11 cellular contexts compared by ENCODE assay signal in genomic region chr12:57479043-57479375, GRCh38. TPM values are rescaled to one million over a fixed set of nuclear protein-coding genes. Genes with fewer than 3 reads are reported as not detected.
DNase-seq lines count a peak whose midpoint lies in the region; FAIRE-seq and TF ChIP-seq lines count a peak whose summit lies in the region.
"Had no signal": no experiment of that assay in that cellular context is flagged by ENCODE, and none has a peak within 500 bp of the region (broad histone marks: within the 10 kb centered on the region; RNA-seq: fewer than 3 reads in every experiment).

No MANE protein-coding gene starts in this region.

- no peak overlapping the region for H3K56ac ChIP-seq in H1 (replicated peaks; ENCODE audit: insufficient read length, low read depth, low read length)

- intact Hi-C loops in spleen (cut with DNase I; ENCODE audit: low total_unique reads), result no loop called here

- H3K79me2 ChIP-seq in H1 (ENCODE audit: control insufficient read depth in 1 of 2, insufficient read depth in 2 of 2, low read length in 2 of 2), result no peaks in the 10 kb centered on the region

- H3K36me3 ChIP-seq in Peyer's patch (peaks cover 0 to 5% (median 0%) of the 10 kb centered on the region in 3 donors), H1 (ENCODE audit: control insufficient read depth in 2 of 4, insufficient read depth in 4 of 4, low read length in 3 of 4) (no peaks in the 10 kb centered on the region), spleen (peaks cover 0 to 23% (median 17%) of the 10 kb centered on the region in 6 donors), HAP-1 (replicated peaks) (no peaks in the 10 kb centered on the region)

- DNase-seq in GM10248 (ENCODE audit: extremely low spot score), result no peak
- DNase-seq in Peyer's patch, result peak in 1 of 3 donors; percentile 30
- no peak for DNase-seq in H1 (ENCODE audit: low read depth in 1 of 2, low spot score in 2 of 2)
- DNase-seq in spleen, result peak; percentile 83
- no peak for DNase-seq in stimulated activated CD4-positive, alpha-beta T cell treated with anti-CD3 and anti-CD28 coated beads, Interleukin-4, amount 100 ng/mL, for 1 hour
- DNase-seq in HAP-1 (ENCODE audit: low spot score in 2 of 2), result no peak
- no peak for DNase-seq in NCI-H2196 treated with DMSO at 0.1 percent for 48 hours (lab: John Stamatoyannopoulos, UW; ENCODE audit: unreplicated experiment)
- DNase-seq: DMS79, SHP77 treated with DMSO at 0.1 percent for 48 hours had no signal

- H4K5ac ChIP-seq in H1 (ENCODE audit: insufficient read length, low read depth, low read length), result no peak overlapping the region

- H2BK120ac ChIP-seq in H1 (replicated peaks; ENCODE audit: low read depth, low read length), result no peak overlapping the region

- TF ChIP-seq CTCF in GM10248 (IDR thresholded peaks at IDR 0.05; ENCODE audit: control extremely low read depth, extremely low read depth, low read depth, missing control alignments) (peak; percentile 7), Peyer's patch (IDR thresholded peaks at IDR 0.05) (no peak), H1 (IDR thresholded peaks at IDR 0.05; ENCODE audit: control extremely low read depth in 1 of 3, insufficient read depth in 1 of 3, low read depth in 1 of 3, low read length in 3 of 3) (no peak), spleen (IDR thresholded peaks at IDR 0.05 in 8 of 11, conservative IDR thresholded peaks at IDR 0.05 in 3 of 11) (no peak)

- no peak overlapping the region for H3K23ac ChIP-seq in H1 (ENCODE audit: insufficient read length)

- no peak overlapping the region for H4K8ac ChIP-seq in H1 (ENCODE audit: extremely low read depth, insufficient read depth, low read length)

- H3K27ac ChIP-seq in Peyer's patch (peak overlapping the region; percentile 78 to 95 (median 84)), H1 (ENCODE audit: low read depth, low read length) (no peak overlapping the region), spleen (peak overlapping the region; percentile 87 to 96 (median 93))

- no peak overlapping the region for H3K4me2 ChIP-seq in H1 (ENCODE audit: insufficient read depth in 1 of 2, low read depth in 2 of 2, low read length in 2 of 2)

- no peak overlapping the region for H2AK5ac ChIP-seq in H1 (ENCODE audit: low read depth, low read length)

- POLR2A ChIA-PET in GM10248 (lab: Yijun Ruan, JAX), result interaction anchor here (2.1 kb wide), 1 partner anchor 20 kb away, joined by 5 read pairs; the partner anchor contains the start of gene GLI1
- POLR2A ChIA-PET in H1 (lab: Charles Lee; ENCODE audit: partially characterized antibody), result no interaction called here

- H3K18ac ChIP-seq in H1 (ENCODE audit: extremely low read depth, low read length), result no peak overlapping the region

- no peak overlapping the region for H3K9ac ChIP-seq in H1 (replicated peaks in 1 of 4; ENCODE audit: extremely low read depth in 1 of 4, low read depth in 3 of 4, low read length in 3 of 4)

- no peak for TF ChIP-seq RAD21 in H1 (IDR thresholded peaks at IDR 0.05 in 1 of 2, conservative IDR thresholded peaks at IDR 0.05 in 1 of 2; ENCODE audit: low read depth in 2 of 2, low read length in 2 of 2)

- in situ Hi-C loops in HAP-1 (cut with MboI; ENCODE audit: low sequenced_read_pairs), result no loop called here

- H2BK20ac ChIP-seq in H1 (ENCODE audit: low read length), result no peak overlapping the region

- H3K9me3 ChIP-seq in Peyer's patch (no peaks in the 10 kb centered on the region), H1 (ENCODE audit: insufficient read depth in 2 of 2, low read depth in 1 of 2, low read length in 1 of 2) (no peaks in the 10 kb centered on the region), spleen (no peaks in the 10 kb centered on the region), HAP-1 (no peaks in the 10 kb centered on the region)

- H3K4ac ChIP-seq in H1 (replicated peaks; ENCODE audit: insufficient read length, low read depth, low read length), result no peak overlapping the region

- 87% methylated on average over 10 of the region's 10 CpGs; no CpG with 5 or more reads in 1 of the 2 experiments for WGBS in H1 (ENCODE audit: extremely low coverage in 1 of 2, insufficient coverage in 1 of 2, insufficient read length in 1 of 2, insufficient replicate concordance in 2 of 2, low coverage in 1 of 2, low lambda C conversion rate in 2 of 2, missing lambda C conversion rate in 1 of 2), 2 experiments
- WGBS in spleen, 5 donors, result 70 to 85% (median 74%) methylated on average over 10 of the region's 10 CpGs

- H4K20me1 ChIP-seq in H1 (replicated peaks in 1 of 2; ENCODE audit: control insufficient read depth in 1 of 2, insufficient read depth in 2 of 2, low read length in 2 of 2), result peaks cover 0 to 1% of the 10 kb centered on the region in 2 experiments

- peaks cover 8% of the 10 kb centered on the region; the same call in 1 of the 2 replicates for H3K23me2 ChIP-seq in H1 (ENCODE audit: low read depth, low read length)

- H2AFZ ChIP-seq in H1 (ENCODE audit: low read length), result no peak overlapping the region

- no peaks in the 10 kb centered on the region for H3K79me1 ChIP-seq in H1 (ENCODE audit: low read depth, low read length)

- peaks cover 4 to 36% (median 22%) of the 10 kb centered on the region in 4 donors for H3K4me1 ChIP-seq in Peyer's patch
- H3K4me1 ChIP-seq in H1 (replicated peaks in 1 of 4; ENCODE audit: control insufficient read depth in 3 of 4, insufficient read depth in 4 of 4, low read length in 3 of 4), result peaks cover 0 to 25% (median 11%) of the 10 kb centered on the region in 4 experiments; a peak in 6 of 7 replicates
- peaks cover 31 to 97% (median 71%) of the 10 kb centered on the region in 6 donors for H3K4me1 ChIP-seq in spleen
- H3K4me1 ChIP-seq in HAP-1, result no peaks in the 10 kb centered on the region

- H2BK12ac ChIP-seq in H1 (ENCODE audit: low read depth, low read length), result peak overlapping the region; percentile 4; the same call in 1 of the 2 replicates

- H3K27me3 ChIP-seq in Peyer's patch (peaks cover 0 to 11% of the 10 kb centered on the region in 2 donors), H1 (replicated peaks in 1 of 4; ENCODE audit: control insufficient read depth in 3 of 4, extremely low read depth in 1 of 4, insufficient read depth in 3 of 4, low read length in 3 of 4) (peaks cover 20 to 35% (median 33%) of the 10 kb centered on the region in 4 experiments), spleen (replicated peaks in 1 of 7) (peaks cover 0 to 18% (median 0%) of the 10 kb centered on the region in 7 donors), HAP-1 (ENCODE audit: low read depth) (peaks cover 70% of the 10 kb centered on the region)

- no peak for TF ChIP-seq EP300 in H1 (IDR thresholded peaks at IDR 0.05; ENCODE audit: borderline replicate concordance in 1 of 2, low read depth in 2 of 2, low read length in 2 of 2)

- no peak overlapping the region for H2BK15ac ChIP-seq in H1 (ENCODE audit: low read length)

- no peak overlapping the region for H2BK5ac ChIP-seq in H1 (ENCODE audit: low read depth, low read length)

- CTCF ChIA-PET in GM10248 (lab: Yijun Ruan, JAX) (interaction anchor here (1.7 to 11.0 kb wide), 4 partner anchors 17 to 172 kb away, joined by 4 to 171 read pairs (median 39); partner anchors contain the start of genes B4GALNT1, GLI1 and INHBE), H1 (lab: Charles Lee; ENCODE audit: partially characterized antibody) (interaction anchor here (1.0 to 25.1 kb wide), 4 partner anchors 8 to 252 kb away, joined by 3 to 441 read pairs (median 4); partner anchors contain the start of genes GLI1 and INHBE)

- FAIRE-seq in H1 (lab: Jason Lieb, UNC), result no peak
- FAIRE-seq: H54 had no signal

- TF ChIP-seq POLR2A in Peyer's patch (IDR thresholded peaks at IDR 0.05), result no peak
- no peak for TF ChIP-seq POLR2A in H1 (IDR thresholded peaks at IDR 0.05; ENCODE audit: control extremely low read depth in 1 of 2, low read depth in 2 of 2, low read length in 2 of 2)
- no peak for TF ChIP-seq POLR2A in spleen (IDR thresholded peaks at IDR 0.05)

- H3K14ac ChIP-seq in H1 (ENCODE audit: insufficient read length), result no peak overlapping the region

- H4K91ac ChIP-seq in H1 (replicated peaks; ENCODE audit: insufficient read length, low read length), result no peak overlapping the region

- H3K4me3 ChIP-seq in Peyer's patch (peak overlapping the region; percentile 43 to 56 (median 46)), H1 (ENCODE audit: extremely low read depth in 1 of 4, insufficient read depth in 2 of 4, low read depth in 3 of 4, low read length in 4 of 4) (no peak overlapping the region), spleen (peak overlapping the region in 6 of 8 donors; percentile 46 to 89 (median 65)), HAP-1 (no peak overlapping the region)

RNA-seq across cellular contexts. Expression of gene ARHGAP9, which starts 0.7 kb away (rescaled TPM):
- total RNA-seq in Peyer's patch (100 to 1,000 TPM in 1 of 4 donors, 10 to 100 TPM in 3; 16.5 to 220 (median 28.2) TPM), spleen (100 to 1,000 TPM; 148 to 328 (median 226) TPM)
- 2.3 and 3.2 TPM in 2 replicates for total RNA-seq in H1 (2021; fragmentation: NEBNext Ultra II Directional; extraction: Animal tissue kit (Norgen Biotek cat#: 25700))
- polyA plus RNA-seq in H1 (2011; rRNA removed) (6.0 and 7.0 TPM in 2 replicates), spleen (100 to 1,000 TPM; 190 to 400 (median 251) TPM)
- 5.3 TPM for polyA plus RNA-seq in H1 (2011; cell fraction: cytosol; rRNA removed)
- 13.6 TPM for polyA plus RNA-seq in H1 (2011; cell fraction: nucleus; rRNA removed)
- polyA plus RNA-seq in H1 (2012, experiment 1 of 2), result 3.4 to 4.9 TPM (median 4.3 TPM) in 4 replicates
- 4.3 TPM for polyA plus RNA-seq in H1 (2012, experiment 2 of 2)
- polyA plus RNA-seq in H1 (2013, experiment 1 of 2), result 3.3 TPM
- polyA plus RNA-seq in H1 (2013, experiment 2 of 2), result 3.0 TPM
- 2.5 and 4.9 TPM in 2 replicates for polyA minus RNA-seq in H1 (2011; rRNA and poly(A)+ RNA removed)
- 1.8 TPM for polyA minus RNA-seq in H1 (2011; cell fraction: cytosol; rRNA and poly(A)+ RNA removed)
- 2.7 TPM for polyA minus RNA-seq in H1 (2011; cell fraction: nucleus; rRNA and poly(A)+ RNA removed)
- total RNA-seq: renal cortical epithelial cell had no signal

RNA-seq across cellular contexts. Expression of gene MARS1, which starts 8.9 kb away (rescaled TPM):
- total RNA-seq in Peyer's patch (10 to 100 TPM; 40.6 to 97.4 (median 63.5) TPM), spleen (100 to 1,000 TPM in 4 of 7 donors, 10 to 100 TPM in 3; 72.4 to 186 (median 146) TPM)
- 398 and 407 TPM in 2 replicates for total RNA-seq in H1 (2021; fragmentation: NEBNext Ultra II Directional; extraction: Animal tissue kit (Norgen Biotek cat#: 25700))
- polyA plus RNA-seq in H1 (2011; rRNA removed) (194 and 255 TPM in 2 replicates), spleen (100 to 1,000 TPM in 1 of 3 donors, 10 to 100 TPM in 2; 67.4 to 104 (median 89.2) TPM)
- 252 TPM for polyA plus RNA-seq in H1 (2011; cell fraction: cytosol; rRNA removed)
- 777 TPM for polyA plus RNA-seq in H1 (2011; cell fraction: nucleus; rRNA removed)
- polyA plus RNA-seq in H1 (2012, experiment 1 of 2), result 284 to 339 TPM (median 323 TPM) in 4 replicates
- 230 TPM for polyA plus RNA-seq in H1 (2012, experiment 2 of 2)
- polyA plus RNA-seq in H1 (2013, experiment 1 of 2), result 724 TPM
- 726 TPM for polyA plus RNA-seq in H1 (2013, experiment 2 of 2)
- polyA minus RNA-seq in H1 (2011; rRNA and poly(A)+ RNA removed), result 393 and 430 TPM in 2 replicates
- 168 TPM for polyA minus RNA-seq in H1 (2011; cell fraction: cytosol; rRNA and poly(A)+ RNA removed)
- 352 TPM for polyA minus RNA-seq in H1 (2011; cell fraction: nucleus; rRNA and poly(A)+ RNA removed)

RNA-seq across cellular contexts. Expression of gene GLI1, which starts 19.4 kb away (rescaled TPM):
- total RNA-seq in Peyer's patch (1 to 10 TPM in 2 of 4 donors, under 1 TPM in 2; 0.67 to 2.1 (median 1.3) TPM), spleen (1 to 10 TPM in 4 of 7 donors, under 1 TPM in 3; 0.46 to 3.6 (median 1.1) TPM)
- 20.6 and 23.5 TPM in 2 replicates for total RNA-seq in H1 (2021; fragmentation: NEBNext Ultra II Directional; extraction: Animal tissue kit (Norgen Biotek cat#: 25700))
- polyA plus RNA-seq in H1 (2011; rRNA removed) (25.3 and 31.0 TPM in 2 replicates), spleen (1 to 10 TPM in 1 of 3 donors, under 1 TPM in 2; 0.63 to 1.2 (median 0.77) TPM)
- 24.6 TPM for polyA plus RNA-seq in H1 (2011; cell fraction: cytosol; rRNA removed)
- polyA plus RNA-seq in H1 (2011; cell fraction: nucleus; rRNA removed), result 86.7 TPM
- polyA plus RNA-seq in H1 (2012, experiment 1 of 2), result 19.9 to 24.3 TPM (median 22.0 TPM) in 4 replicates
- 14.8 TPM for polyA plus RNA-seq in H1 (2012, experiment 2 of 2)
- 17.8 TPM for polyA plus RNA-seq in H1 (2013, experiment 1 of 2)
- polyA plus RNA-seq in H1 (2013, experiment 2 of 2), result 16.1 TPM
- polyA minus RNA-seq in H1 (2011; rRNA and poly(A)+ RNA removed), result 25.1 and 28.1 TPM in 2 replicates
- 16.2 TPM for polyA minus RNA-seq in H1 (2011; cell fraction: cytosol; rRNA and poly(A)+ RNA removed)
- polyA minus RNA-seq in H1 (2011; cell fraction: nucleus; rRNA and poly(A)+ RNA removed), result 30.0 TPM

RNA-seq across cellular contexts. Expression of gene INHBE, which starts 23.9 kb away (rescaled TPM):
- not detected for total RNA-seq in Peyer's patch
- 7.0 and 10.2 TPM in 2 replicates for total RNA-seq in H1 (2021; fragmentation: NEBNext Ultra II Directional; extraction: Animal tissue kit (Norgen Biotek cat#: 25700))
- 18.8 and 31.9 TPM in 2 replicates for polyA plus RNA-seq in H1 (2011; rRNA removed)
- polyA plus RNA-seq in H1 (2011; cell fraction: cytosol; rRNA removed), result 30.8 TPM
- 31.1 TPM for polyA plus RNA-seq in H1 (2011; cell fraction: nucleus; rRNA removed)
- polyA plus RNA-seq in H1 (2012, experiment 1 of 2), result 10.8 to 13.7 TPM (median 12.5 TPM) in 4 replicates
- polyA plus RNA-seq in H1 (2012, experiment 2 of 2), result 11.1 TPM
- polyA plus RNA-seq in H1 (2013, experiment 1 of 2), result 9.0 TPM
- 10.3 TPM for polyA plus RNA-seq in H1 (2013, experiment 2 of 2)
- 16.4 and 33.1 TPM in 2 replicates for polyA minus RNA-seq in H1 (2011; rRNA and poly(A)+ RNA removed)
- 17.2 TPM for polyA minus RNA-seq in H1 (2011; cell fraction: cytosol; rRNA and poly(A)+ RNA removed)
- polyA minus RNA-seq in H1 (2011; cell fraction: nucleus; rRNA and poly(A)+ RNA removed), result 12.8 TPM
- total RNA-seq in spleen, result not detected
- under 1 TPM in 1 of 3 donors, not detected in 2; 0.02 TPM for polyA plus RNA-seq in spleen

RNA-seq across cellular contexts. Expression of gene DDIT3, which starts 41.3 kb away (rescaled TPM):
- total RNA-seq in Peyer's patch (10 to 100 TPM in 3 of 4 donors, 1 to 10 TPM in 1; 9.1 to 44.6 (median 24.0) TPM), spleen (10 to 100 TPM; 18.0 to 27.7 (median 21.6) TPM)
- 4.9 TPM in 2 replicates for total RNA-seq in H1 (2021; fragmentation: NEBNext Ultra II Directional; extraction: Animal tissue kit (Norgen Biotek cat#: 25700))
- polyA plus RNA-seq in H1 (2011; rRNA removed) (4.7 and 5.7 TPM in 2 replicates), spleen (10 to 100 TPM; 39.8 to 43.9 (median 43.4) TPM)
- 8.3 TPM for polyA plus RNA-seq in H1 (2011; cell fraction: cytosol; rRNA removed)
- 7.3 TPM for polyA plus RNA-seq in H1 (2011; cell fraction: nucleus; rRNA removed)
- polyA plus RNA-seq in H1 (2012, experiment 1 of 2), result 7.7 to 11.2 TPM (median 8.3 TPM) in 4 replicates
- 3.0 TPM for polyA plus RNA-seq in H1 (2012, experiment 2 of 2)
- 5.7 TPM for polyA plus RNA-seq in H1 (2013, experiment 1 of 2)
- polyA plus RNA-seq in H1 (2013, experiment 2 of 2), result 5.5 TPM
- 6.0 and 7.0 TPM in 2 replicates for polyA minus RNA-seq in H1 (2011; rRNA and poly(A)+ RNA removed)
- polyA minus RNA-seq in H1 (2011; cell fraction: cytosol; rRNA and poly(A)+ RNA removed), result 4.0 TPM
- polyA minus RNA-seq in H1 (2011; cell fraction: nucleus; rRNA and poly(A)+ RNA removed), result 14.7 TPM

Comparison
In these comparisons a context has a peak if more than half of its experiments do, and no peak if none do; other contexts are left out.
1. H3K4me3 ChIP-seq: peak in Peyer's patch (4 of 4) and spleen (6 of 8); none in H1 (0 of 4) and HAP-1 (single experiment).